In the genomic region with DNA sequence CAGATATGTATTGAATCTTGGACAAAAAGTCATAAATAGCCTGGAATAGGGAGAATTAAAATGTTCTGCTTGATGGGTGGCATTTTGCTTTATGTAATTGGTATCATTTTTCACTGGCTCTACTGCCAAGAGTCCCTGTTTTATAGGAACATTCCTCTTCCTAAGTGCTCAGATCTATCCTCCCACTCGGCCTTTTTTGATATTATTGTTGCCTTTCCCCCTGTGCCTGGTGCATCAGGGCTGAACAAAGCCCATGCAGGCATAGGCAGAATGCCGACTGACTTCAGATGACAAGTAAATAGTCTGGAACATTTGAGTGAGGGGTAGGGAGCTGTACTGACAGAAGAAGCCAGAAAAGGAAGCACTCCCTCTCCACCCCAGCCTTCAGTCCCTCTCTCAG, we compare ENCODE assay signal across 14 cellular contexts.
"Had no signal": no experiment of that assay in that cellular context is flagged by ENCODE, and none has a peak within 500 bp of the region (broad histone marks: within the 10 kb centered on the region; RNA-seq: fewer than 3 reads in every experiment).

No MANE protein-coding gene starts in this region.

- H3K4me1 ChIP-seq: ascending aorta, breast epithelium, colonic mucosa, foreskin keratinocyte, gastrocnemius medialis, heart left ventricle had no signal

- H3K27me3 ChIP-seq: ascending aorta, cardiac muscle cell, colonic mucosa, gastrocnemius medialis had no signal

- H3K36me3 ChIP-seq: ascending aorta, breast epithelium, cardiac muscle cell, colonic mucosa, gastrocnemius medialis, heart left ventricle had no signal

- H3K9me3 ChIP-seq: ascending aorta, breast epithelium, colonic mucosa, gastrocnemius medialis, heart left ventricle had no signal

- DNase-seq: activated CD4-positive, CD25-positive, alpha-beta regulatory T cell; activated CD8-positive, alpha-beta memory T cell treated with anti-CD3 and anti-CD28 coated beads, Interleukin-2, amount 50 U/mL, for 4 hours; activated T-cell treated with anti-CD3 and anti-CD28 coated beads, Interleukin-2, amount 50 U/mL, for 1 hour; central memory CD4-positive, alpha-beta T cell; cerebellar nuclear complex; effector memory CD4-positive, alpha-beta T cell had no signal

- H3K27ac ChIP-seq: ascending aorta, breast epithelium, cardiac muscle cell, colonic mucosa, foreskin keratinocyte, gastrocnemius medialis, heart left ventricle had no signal

- H3K4me3 ChIP-seq: ascending aorta, breast epithelium, cardiac muscle cell, colonic mucosa, dorsolateral prefrontal cortex, gastrocnemius medialis, heart left ventricle had no signal
